11 cellular contexts compared by ENCODE assay signal in the genomic region with DNA sequence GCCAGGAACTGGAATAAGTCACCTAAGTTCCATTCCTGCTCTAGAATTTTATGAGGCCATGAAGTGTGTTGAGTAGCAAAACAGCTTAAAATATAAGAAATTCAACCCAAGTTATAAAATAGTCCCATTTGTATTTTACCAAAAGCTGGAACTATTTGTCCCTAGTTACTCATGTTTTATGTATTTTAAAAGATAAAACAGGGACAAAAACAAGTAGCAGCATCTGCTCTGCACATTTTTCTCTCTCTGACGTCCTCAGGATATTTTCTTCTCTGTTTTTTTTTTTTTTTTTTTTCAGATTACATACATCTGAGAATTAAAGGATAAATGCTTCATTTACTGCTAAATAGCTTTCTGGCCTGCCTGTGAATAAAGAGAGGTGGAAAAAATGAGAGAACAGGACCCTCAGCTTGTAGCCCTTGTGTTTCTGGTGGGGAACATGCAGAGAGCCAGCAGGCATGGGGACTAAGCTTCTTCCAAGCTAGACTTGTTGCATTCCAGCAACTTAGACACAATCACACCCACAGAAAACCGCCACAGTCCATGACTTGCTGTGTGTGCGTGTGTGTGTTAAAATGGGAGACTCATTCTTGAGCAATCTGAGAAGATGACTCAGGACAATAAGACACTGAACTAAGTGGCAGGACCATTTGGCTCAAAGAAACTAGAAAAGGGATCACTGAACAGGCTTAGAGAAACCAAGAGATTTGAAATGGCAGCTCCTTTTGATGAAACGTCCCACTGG.
DNase-seq lines count a peak whose midpoint lies in the region; ATAC-seq, FAIRE-seq and TF ChIP-seq lines count a peak whose summit lies in the region.
"Had no signal": no experiment of that assay in that cellular context is flagged by ENCODE, and none has a peak within 500 bp of the region (broad histone marks: within the 10 kb centered on the region; RNA-seq: fewer than 3 reads in every experiment).

No MANE protein-coding gene starts in this region.

- peak; percentile 82 for FAIRE-seq in astrocyte (lab: Jason Lieb, UNC)
- no peak for FAIRE-seq in D721Med (lab: Jason Lieb, UNC)
- FAIRE-seq: A204.1 had no signal

- no peak overlapping the region for H3K4me3 ChIP-seq in astrocyte (ENCODE audit: insufficient read depth, low read depth, low read length)

- no peak overlapping the region for H2AFZ ChIP-seq in astrocyte (ENCODE audit: low read depth, low read length)

- intact Hi-C loops in activated CD4-positive, alpha-beta T cell treated with anti-CD3 and anti-CD28 coated beads, Interleukin-2, amount 10 ng/mL, durations not matched to agents 24 days and 14 days (cut with micrococcal nuclease): no loop called here

- H3K79me2 ChIP-seq in astrocyte (ENCODE audit: insufficient read depth, low read length): no peaks in the 10 kb centered on the region

- no peak for ATAC-seq in HG03280 (IDR thresholded peaks at IDR 0.05; ENCODE audit: unreplicated experiment)
- ATAC-seq: activated CD4-positive, alpha-beta T cell treated with anti-CD3 and anti-CD28 coated beads for 36 hours had no signal

- no peak overlapping the region for H3K27ac Mint-ChIP-seq in activated CD4-positive, alpha-beta T cell treated with anti-CD3 and anti-CD28 coated beads, Interleukin-2, amount 10 ng/mL, durations not matched to agents 24 days and 14 days
- peak overlapping the region; percentile 94 for H3K27ac Mint-ChIP-seq in astrocyte (ENCODE audit: unreplicated experiment)
- H3K27ac Mint-ChIP-seq: activated CD4-positive, alpha-beta T cell treated with anti-CD3 and anti-CD28 coated beads for 36 hours had no signal

- H4K20me1 ChIP-seq in astrocyte (ENCODE audit: insufficient read depth, low read length): no peaks in the 10 kb centered on the region

- peak overlapping the region; percentile 63 for H3K4me2 ChIP-seq in astrocyte (ENCODE audit: low read length)

- H3K9me3 Mint-ChIP-seq in activated CD4-positive, alpha-beta T cell treated with anti-CD3 and anti-CD28 coated beads, Interleukin-2, amount 10 ng/mL, durations not matched to agents 24 days and 14 days: no peaks in the 10 kb centered on the region
- H3K9me3 Mint-ChIP-seq in astrocyte (ENCODE audit: unreplicated experiment): no peaks in the 10 kb centered on the region

- H3K9me3 ChIP-seq in astrocyte (ENCODE audit: insufficient read depth, low read depth, low read length): no peaks in the 10 kb centered on the region

- peak; percentile 17 for DNase-seq in activated CD4-positive, alpha-beta T cell treated with anti-CD3 and anti-CD28 coated beads, Interleukin-2, amount 10 ng/mL, durations not matched to agents 24 days and 14 days
- no peak for DNase-seq in activated CD4-positive, alpha-beta T cell treated with anti-CD3 and anti-CD28 coated beads, Interleukin-2, amount 50 U/mL, for 1 hour
- DNase-seq in astrocyte (ENCODE audit: low read depth): peak; percentile 98
- DNase-seq in hepatic stellate cell (ENCODE audit: low spot score): peak; percentile 26
- DNase-seq in D721Med (ENCODE audit: insufficient read length, low spot score): no peak
- DNase-seq in activated CD4-positive, alpha-beta T cell treated with anti-CD3 and anti-CD28 coated beads for 1 hour: no peak
- DNase-seq in COLO668 (lab: John Stamatoyannopoulos, UW; ENCODE audit: unreplicated experiment): no peak
- DNase-seq: activated CD4-positive, alpha-beta T cell treated with anti-CD3 and anti-CD28 coated beads for 36 hours; stimulated activated naive CD4-positive, alpha-beta T cell had no signal

- H3K9ac ChIP-seq in astrocyte (ENCODE audit: low read length): peak overlapping the region; percentile 53

- peak overlapping the region; percentile 78 for H3K27ac ChIP-seq in astrocyte (ENCODE audit: low read depth, low read length)

- H3K27me3 Mint-ChIP-seq in activated CD4-positive, alpha-beta T cell treated with anti-CD3 and anti-CD28 coated beads, Interleukin-2, amount 10 ng/mL, durations not matched to agents 24 days and 14 days: no peaks in the 10 kb centered on the region
- no peaks in the 10 kb centered on the region for H3K27me3 Mint-ChIP-seq in astrocyte (ENCODE audit: low read depth, unreplicated experiment)

- TF ChIP-seq CTCF in astrocyte (IDR thresholded peaks at IDR 0.05; ENCODE audit: insufficient read depth, low read depth, low read length) (no peak), D721Med (IDR thresholded peaks at IDR 0.05; ENCODE audit: insufficient read depth, missing control alignments) (no peak)

- H3K36me3 Mint-ChIP-seq in activated CD4-positive, alpha-beta T cell treated with anti-CD3 and anti-CD28 coated beads, Interleukin-2, amount 10 ng/mL, durations not matched to agents 24 days and 14 days (ENCODE audit: low read depth): no peaks in the 10 kb centered on the region
- no peaks in the 10 kb centered on the region for H3K36me3 Mint-ChIP-seq in astrocyte (ENCODE audit: low read depth, unreplicated experiment)

- H3K4me3 Mint-ChIP-seq in activated CD4-positive, alpha-beta T cell treated with anti-CD3 and anti-CD28 coated beads, Interleukin-2, amount 10 ng/mL, durations not matched to agents 24 days and 14 days: no peak overlapping the region
- no peak overlapping the region for H3K4me3 Mint-ChIP-seq in astrocyte (ENCODE audit: unreplicated experiment)
- H3K4me3 Mint-ChIP-seq: activated CD4-positive, alpha-beta T cell treated with anti-CD3 and anti-CD28 coated beads for 36 hours had no signal

- no peaks in the 10 kb centered on the region for H3K36me3 ChIP-seq in astrocyte (ENCODE audit: insufficient read depth, low read length)

- peaks cover 11% of the 10 kb centered on the region for H3K4me1 ChIP-seq in astrocyte (ENCODE audit: insufficient read depth, low read length)

- no peaks in the 10 kb centered on the region for H3K27me3 ChIP-seq in astrocyte (ENCODE audit: insufficient read depth, low read length)

- no peaks in the 10 kb centered on the region for H3K4me1 Mint-ChIP-seq in activated CD4-positive, alpha-beta T cell treated with anti-CD3 and anti-CD28 coated beads, Interleukin-2, amount 10 ng/mL, durations not matched to agents 24 days and 14 days
- H3K4me1 Mint-ChIP-seq in astrocyte (ENCODE audit: low read depth, unreplicated experiment): peaks cover 25% of the 10 kb centered on the region
- H3K4me1 Mint-ChIP-seq: activated CD4-positive, alpha-beta T cell treated with anti-CD3 and anti-CD28 coated beads for 36 hours had no signal

Comparison
In these comparisons a context has a peak if more than half of its experiments do, and no peak if none do; other contexts are left out.
1. DNase-seq: peak in activated CD4-positive, alpha-beta T cell treated with anti-CD3 and anti-CD28 coated beads, Interleukin-2, amount 10 ng/mL, durations not matched to agents 24 days and 14 days (single experiment), astrocyte (single experiment) and hepatic stellate cell (single experiment); none in activated CD4-positive, alpha-beta T cell treated with anti-CD3 and anti-CD28 coated beads, Interleukin-2, amount 50 U/mL, for 1 hour (single experiment), D721Med (single experiment), activated CD4-positive, alpha-beta T cell treated with anti-CD3 and anti-CD28 coated beads for 1 hour (single experiment) and COLO668 (single experiment).